8 cellular contexts compared by ENCODE assay signal in the genomic region with DNA sequence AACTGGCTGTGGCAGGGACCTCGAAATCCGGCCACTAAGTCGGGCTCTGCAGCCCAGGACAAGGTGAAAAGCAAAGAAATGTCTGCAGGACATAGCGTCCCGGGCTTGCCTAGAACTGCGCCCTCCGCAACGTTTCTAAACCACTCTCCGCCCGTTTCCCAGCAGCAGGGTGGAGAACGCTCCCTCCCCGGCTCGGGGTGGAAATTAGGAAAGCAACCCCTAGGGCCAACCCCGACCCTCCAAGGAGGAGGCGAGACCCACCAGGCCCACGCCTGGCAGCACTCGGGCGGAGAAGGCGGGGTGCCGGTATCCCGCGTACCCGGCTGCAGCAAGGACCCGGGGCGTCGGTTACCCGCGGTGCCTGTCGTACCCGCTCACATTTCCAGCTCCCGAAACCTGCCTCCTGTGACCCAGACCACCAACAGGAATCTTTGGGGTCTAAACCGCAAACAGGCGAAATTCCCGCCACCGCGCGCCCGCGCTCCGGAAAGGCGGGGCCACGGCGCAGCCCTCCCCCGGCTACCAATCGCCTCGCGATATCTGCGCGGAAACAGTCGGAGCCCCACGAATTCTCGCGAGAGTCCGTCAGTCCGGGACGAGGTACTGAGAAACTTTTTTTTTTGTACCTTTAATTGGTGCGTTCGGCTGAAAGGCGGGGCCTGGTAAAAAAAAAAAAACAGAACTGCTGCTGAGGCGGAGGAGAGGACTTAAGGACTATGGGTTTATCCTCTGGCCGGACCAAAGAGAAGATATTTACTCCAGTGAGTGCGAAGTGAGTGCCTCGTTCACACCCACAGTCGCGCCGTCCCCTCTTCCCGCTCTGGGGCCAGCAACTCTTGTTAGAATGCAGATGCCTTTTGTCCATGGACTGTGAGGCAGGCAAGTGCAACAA. TPM values are rescaled to one million over a fixed set of nuclear protein-coding genes. Genes with fewer than 3 reads are reported as not detected.
DNase-seq lines count a peak whose midpoint lies in the region; ATAC-seq and TF ChIP-seq lines count a peak whose summit lies in the region.

A gene with protein sequence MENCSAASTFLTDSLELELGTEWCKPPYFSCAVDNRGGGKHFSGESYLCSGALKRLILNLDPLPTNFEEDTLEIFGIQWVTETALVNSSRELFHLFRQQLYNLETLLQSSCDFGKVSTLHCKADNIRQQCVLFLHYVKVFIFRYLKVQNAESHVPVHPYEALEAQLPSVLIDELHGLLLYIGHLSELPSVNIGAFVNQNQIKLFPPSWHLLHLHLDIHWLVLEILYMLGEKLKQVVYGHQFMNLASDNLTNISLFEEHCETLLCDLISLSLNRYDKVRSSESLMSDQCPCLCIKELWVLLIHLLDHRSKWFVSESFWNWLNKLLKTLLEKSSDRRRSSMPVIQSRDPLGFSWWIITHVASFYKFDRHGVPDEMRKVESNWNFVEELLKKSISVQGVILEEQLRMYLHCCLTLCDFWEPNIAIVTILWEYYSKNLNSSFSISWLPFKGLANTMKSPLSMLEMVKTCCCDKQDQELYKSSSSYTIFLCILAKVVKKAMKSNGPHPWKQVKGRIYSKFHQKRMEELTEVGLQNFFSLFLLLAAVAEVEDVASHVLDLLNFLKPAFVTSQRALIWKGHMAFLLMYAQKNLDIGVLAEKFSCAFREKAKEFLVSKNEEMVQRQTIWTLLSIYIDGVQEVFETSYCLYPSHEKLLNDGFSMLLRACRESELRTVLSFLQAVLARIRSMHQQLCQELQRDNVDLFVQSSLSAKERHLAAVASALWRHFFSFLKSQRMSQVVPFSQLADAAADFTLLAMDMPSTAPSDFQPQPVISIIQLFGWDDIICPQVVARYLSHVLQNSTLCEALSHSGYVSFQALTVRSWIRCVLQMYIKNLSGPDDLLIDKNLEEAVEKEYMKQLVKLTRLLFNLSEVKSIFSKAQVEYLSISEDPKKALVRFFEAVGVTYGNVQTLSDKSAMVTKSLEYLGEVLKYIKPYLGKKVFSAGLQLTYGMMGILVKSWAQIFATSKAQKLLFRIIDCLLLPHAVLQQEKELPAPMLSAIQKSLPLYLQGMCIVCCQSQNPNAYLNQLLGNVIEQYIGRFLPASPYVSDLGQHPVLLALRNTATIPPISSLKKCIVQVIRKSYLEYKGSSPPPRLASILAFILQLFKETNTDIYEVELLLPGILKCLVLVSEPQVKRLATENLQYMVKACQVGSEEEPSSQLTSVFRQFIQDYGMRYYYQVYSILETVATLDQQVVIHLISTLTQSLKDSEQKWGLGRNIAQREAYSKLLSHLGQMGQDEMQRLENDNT (minus strand): TSS at position 491 of the 892 bp plus-strand sequence. CDS start 739 bp downstream, outside the sequence.

- H3K27me3 ChIP-seq in right cardiac atrium (ENCODE audit: control insufficient read depth, insufficient read depth) = no peaks in the 10 kb centered on the region
- H3K27me3 ChIP-seq in vagina = no peaks in the 10 kb centered on the region

- TF ChIP-seq POLR2A in vagina (IDR thresholded peaks at IDR 0.05) = no peak

- intact Hi-C loops in right cardiac atrium (cut with DNase I) = no loop called here
- intact Hi-C loops in vagina (cut with DNase I) = no loop called here

- no peaks in the 10 kb centered on the region for H3K36me3 ChIP-seq in vagina

- H3K4me1 Mint-ChIP-seq in T-helper 17 cell = peaks cover 12% of the 10 kb centered on the region

- no peaks in the 10 kb centered on the region for H3K36me3 Mint-ChIP-seq in T-helper 17 cell (ENCODE audit: low read depth)

- ATAC-seq in GM18502 (IDR thresholded peaks at IDR 0.05; ENCODE audit: poor library complexity, unreplicated experiment) (peak; percentile 97), HG02943 (IDR thresholded peaks at IDR 0.05; ENCODE audit: low read depth, unreplicated experiment) (peak; percentile 98), T-helper 17 cell (peak; percentile 98), right cardiac atrium (peak; percentile 99 to 100)

- no peaks in the 10 kb centered on the region for H3K27me3 Mint-ChIP-seq in T-helper 17 cell

- H3K4me1 ChIP-seq in right cardiac atrium (ENCODE audit: control insufficient read depth, insufficient read depth, low read length) (no peaks in the 10 kb centered on the region), vagina (peaks cover 20% of the 10 kb centered on the region)

- WGBS in right cardiac atrium = under 1% methylated on average over 67 of the region's 67 CpGs

- no peak for TF ChIP-seq CTCF in vagina (IDR thresholded peaks at IDR 0.05)

- H3K27ac ChIP-seq in right cardiac atrium (ENCODE audit: low read length) (peak within 1 kb of the TSS; percentile 50), vagina (peak within 1 kb of the TSS; percentile 65)

- H3K27ac Mint-ChIP-seq in T-helper 17 cell = peak within 1 kb of the TSS; percentile 87

- peak within 1 kb of the TSS; percentile 94 for H3K4me3 Mint-ChIP-seq in T-helper 17 cell

- no peaks in the 10 kb centered on the region for H3K9me3 ChIP-seq in T-helper 17 cell (ENCODE audit: control insufficient read depth, low read length, poor library complexity, severe bottlenecking)
- H3K9me3 ChIP-seq in right cardiac atrium (ENCODE audit: control insufficient read depth, low read length) = no peaks in the 10 kb centered on the region
- no peaks in the 10 kb centered on the region for H3K9me3 ChIP-seq in vagina

- peak within 1 kb of the TSS; percentile 60 for H3K4me3 ChIP-seq in right cardiac atrium (ENCODE audit: low read length)
- peak within 1 kb of the TSS; percentile 75 to 81 for H3K4me3 ChIP-seq in vagina

- peak; percentile 74 to 87 for DNase-seq in NCI-H187 (lab: John Stamatoyannopoulos, UW)
- DNase-seq in T-helper 17 cell = peak; percentile 85 to 89 (median 87)
- DNase-seq in amygdala (lab: John Stamatoyannopoulos, UW) = peak; percentile 33 to 88 (median 71)
- peak; percentile 96 to 98 (median 97) for DNase-seq in right cardiac atrium
- peak; percentile 90 for DNase-seq in putamen (ENCODE audit: low spot score)
- DNase-seq in vagina (ENCODE audit: extremely low spot score in 2 of 2) = peak in 1 of 2 donors; percentile 92

RNA-seq across cellular contexts. Expression of the gene that starts here (rescaled TPM):
- total RNA-seq in T-helper 17 cell (10 to 100 TPM in 1 of 2 donors, 1 to 10 TPM in 1; 9.5 to 11.7 TPM), right cardiac atrium (1 to 10 TPM; 3.0 to 4.9 (median 4.0) TPM), vagina (19.6 TPM)
- 0.84 TPM for polyA plus RNA-seq in right cardiac atrium
